8 cellular contexts compared by ENCODE assay signal in genomic region chr7:34991938-34992840, GRCh38. TPM values are rescaled to one million over a fixed set of nuclear protein-coding genes. Genes with fewer than 3 reads are reported as not detected.
DNase-seq lines count a peak whose midpoint lies in the region; ATAC-seq and TF ChIP-seq lines count a peak whose summit lies in the region.

No MANE protein-coding gene starts in this region.

- peak; percentile 92 for ATAC-seq in CD8-positive, alpha-beta T cell
- ATAC-seq in GM21447 (IDR thresholded peaks at IDR 0.05; ENCODE audit: unreplicated experiment) (peak; percentile 79), GM23338 (no peak)
- ATAC-seq in activated T-cell treated with anti-CD3 and anti-CD28 coated beads, Interleukin-2, amount 50 U/mL, for 72 hours (replicated peaks in 1 of 2) = peak; percentile 96 to 98
- peak; percentile 87 for ATAC-seq in naive thymus-derived CD4-positive, alpha-beta T cell

- H3K4me1 ChIP-seq in CD8-positive, alpha-beta T cell (ENCODE audit: insufficient read depth, low read length) = no peaks in the 10 kb centered on the region
- peaks cover 0 to 10% of the 10 kb centered on the region in 2 donors for H3K4me1 ChIP-seq in naive thymus-derived CD4-positive, alpha-beta T cell (ENCODE audit: control insufficient read depth in 2 of 2, insufficient read depth in 2 of 2, low read length in 2 of 2)
- H3K4me1 ChIP-seq in ascending aorta = no peaks in the 10 kb centered on the region
- no peaks in the 10 kb centered on the region for H3K4me1 ChIP-seq in GM23338 (ENCODE audit: insufficient read depth)

- peak overlapping the region; percentile 89 for H3K27ac Mint-ChIP-seq in CD8-positive, alpha-beta T cell
- peak overlapping the region; percentile 96 for H3K27ac Mint-ChIP-seq in activated T-cell treated with anti-CD3 and anti-CD28 coated beads, Interleukin-2, amount 50 U/mL, for 72 hours
- peak overlapping the region in 2 of 9 donors; percentile 23 to 87 for H3K27ac Mint-ChIP-seq in naive thymus-derived CD4-positive, alpha-beta T cell
- no peak overlapping the region for H3K27ac Mint-ChIP-seq in GM23338

- CTCF ChIA-PET in CD8-positive, alpha-beta T cell (lab: Charles Lee) = no interaction called here
- CTCF ChIA-PET in naive thymus-derived CD4-positive, alpha-beta T cell (lab: Charles Lee) = no interaction called here

- no peaks in the 10 kb centered on the region for H3K9me3 ChIP-seq in CD8-positive, alpha-beta T cell (ENCODE audit: low read length)
- no peaks in the 10 kb centered on the region for H3K9me3 ChIP-seq in naive thymus-derived CD4-positive, alpha-beta T cell (ENCODE audit: control insufficient read depth in 2 of 3, low read length in 3 of 3)
- H3K9me3 ChIP-seq in ascending aorta = no peaks in the 10 kb centered on the region

- H4K20me1 ChIP-seq in GM23338 (replicated peaks; ENCODE audit: insufficient read depth) = no peaks in the 10 kb centered on the region

- H3K27me3 Mint-ChIP-seq in CD8-positive, alpha-beta T cell (ENCODE audit: low read depth) = no peaks in the 10 kb centered on the region
- no peaks in the 10 kb centered on the region for H3K27me3 Mint-ChIP-seq in activated T-cell treated with anti-CD3 and anti-CD28 coated beads, Interleukin-2, amount 50 U/mL, for 72 hours (ENCODE audit: low read depth)
- H3K27me3 Mint-ChIP-seq in naive thymus-derived CD4-positive, alpha-beta T cell = no peaks in the 10 kb centered on the region
- no peaks in the 10 kb centered on the region for H3K27me3 Mint-ChIP-seq in GM23338 (ENCODE audit: insufficient read depth, low read depth, poor library complexity)

- peak in 5 of 7 experiments; percentile 4 to 54 (median 20) for DNase-seq in CD8-positive, alpha-beta T cell
- DNase-seq in HT-29 (ENCODE audit: low spot score) (peak; percentile 71), ascending aorta (ENCODE audit: low spot score in 2 of 2) (no peak), GM23338 (ENCODE audit: low spot score) (no peak), iPS-NIHi7 (ENCODE audit: extremely low spot score) (no peak)
- DNase-seq in activated T-cell treated with anti-CD3 and anti-CD28 coated beads, Interleukin-2, amount 50 U/mL, for 72 hours = peak; percentile 35 to 55
- no peak for DNase-seq in naive thymus-derived CD4-positive, alpha-beta T cell

- H2AFZ ChIP-seq in GM23338 = no peak overlapping the region

- TF ChIP-seq CTCF in CD8-positive, alpha-beta T cell (IDR thresholded peaks at IDR 0.05) = no peak
- no peak for TF ChIP-seq CTCF in ascending aorta (IDR thresholded peaks at IDR 0.05)
- TF ChIP-seq CTCF in GM23338 (conservative IDR thresholded peaks at IDR 0.05; ENCODE audit: low read depth in 2 of 2) = no peak

- H3K9me2 ChIP-seq in GM23338 (ENCODE audit: insufficient read depth) = no peaks in the 10 kb centered on the region

- no peak overlapping the region for H3K27ac ChIP-seq in CD8-positive, alpha-beta T cell (ENCODE audit: low read depth, low read length)
- no peak overlapping the region for H3K27ac ChIP-seq in naive thymus-derived CD4-positive, alpha-beta T cell (ENCODE audit: low read depth, low read length)
- no peak overlapping the region for H3K27ac ChIP-seq in ascending aorta
- no peak overlapping the region for H3K27ac ChIP-seq in GM23338 (ENCODE audit: low read depth)

- H3K9me3 Mint-ChIP-seq in CD8-positive, alpha-beta T cell = no peaks in the 10 kb centered on the region
- no peaks in the 10 kb centered on the region for H3K9me3 Mint-ChIP-seq in activated T-cell treated with anti-CD3 and anti-CD28 coated beads, Interleukin-2, amount 50 U/mL, for 72 hours
- H3K9me3 Mint-ChIP-seq in naive thymus-derived CD4-positive, alpha-beta T cell = peaks cover 0 to 2% (median 0%) of the 10 kb centered on the region in 11 donors
- no peaks in the 10 kb centered on the region; the same call in 2 of the 3 replicates for H3K9me3 Mint-ChIP-seq in GM23338

- peak overlapping the region; percentile 67 for H3K4me3 Mint-ChIP-seq in CD8-positive, alpha-beta T cell
- H3K4me3 Mint-ChIP-seq in activated T-cell treated with anti-CD3 and anti-CD28 coated beads, Interleukin-2, amount 50 U/mL, for 72 hours = peak overlapping the region; percentile 40 to 83
- peak overlapping the region in 1 of 10 donors; percentile 48 for H3K4me3 Mint-ChIP-seq in naive thymus-derived CD4-positive, alpha-beta T cell
- no peak overlapping the region for H3K4me3 Mint-ChIP-seq in GM23338

- no peak overlapping the region for H3K4me2 ChIP-seq in GM23338

- H3K4me1 Mint-ChIP-seq in CD8-positive, alpha-beta T cell (ENCODE audit: low read depth) = peaks cover 8% of the 10 kb centered on the region
- H3K4me1 Mint-ChIP-seq in activated T-cell treated with anti-CD3 and anti-CD28 coated beads, Interleukin-2, amount 50 U/mL, for 72 hours (ENCODE audit: low read depth) = peaks cover 29% of the 10 kb centered on the region
- H3K4me1 Mint-ChIP-seq in naive thymus-derived CD4-positive, alpha-beta T cell = peaks cover 0 to 16% (median 0%) of the 10 kb centered on the region in 7 donors
- peaks cover 10% of the 10 kb centered on the region for H3K4me1 Mint-ChIP-seq in GM23338

- H3K36me3 Mint-ChIP-seq in CD8-positive, alpha-beta T cell = no peaks in the 10 kb centered on the region
- no peaks in the 10 kb centered on the region for H3K36me3 Mint-ChIP-seq in activated T-cell treated with anti-CD3 and anti-CD28 coated beads, Interleukin-2, amount 50 U/mL, for 72 hours (ENCODE audit: insufficient read depth in 2 of 2)
- H3K36me3 Mint-ChIP-seq in naive thymus-derived CD4-positive, alpha-beta T cell = peaks cover 0 to 5% (median 0%) of the 10 kb centered on the region in 5 donors
- H3K36me3 Mint-ChIP-seq in GM23338 (ENCODE audit: low read depth) = no peaks in the 10 kb centered on the region

- intact Hi-C loops in CD8-positive, alpha-beta T cell (cut with DNase I, micrococcal nuclease) = loop anchor here in 1 of 2 experiments (1.0 kb wide), 1 partner anchor 20 kb away; no protein-coding TSS in a partner anchor
- intact Hi-C loops in naive thymus-derived CD4-positive, alpha-beta T cell (cut with micrococcal nuclease) = loop anchor here in 1 of 2 donors (2.0 kb wide), 1 partner anchor 43 kb away; no protein-coding TSS in a partner anchor
- intact Hi-C loops in ascending aorta (cut with DNase I) = no loop called here

- no peaks in the 10 kb centered on the region for H3F3A ChIP-seq in GM23338 (replicated peaks; ENCODE audit: low read depth)

- no peaks in the 10 kb centered on the region for H3K79me2 ChIP-seq in GM23338 (replicated peaks; ENCODE audit: insufficient read depth)

- no peak overlapping the region for H3K4me3 ChIP-seq in CD8-positive, alpha-beta T cell (ENCODE audit: low read depth, low read length)
- no peak overlapping the region for H3K4me3 ChIP-seq in naive thymus-derived CD4-positive, alpha-beta T cell (ENCODE audit: low read length)
- no peak overlapping the region for H3K4me3 ChIP-seq in ascending aorta
- no peak overlapping the region for H3K4me3 ChIP-seq in GM23338

- POLR2A ChIA-PET in CD8-positive, alpha-beta T cell (lab: Charles Lee) = no interaction called here
- POLR2A ChIA-PET in naive thymus-derived CD4-positive, alpha-beta T cell (lab: Charles Lee) = no interaction called here

- H3K27me3 ChIP-seq in CD8-positive, alpha-beta T cell (ENCODE audit: insufficient read depth, low read length) = no peaks in the 10 kb centered on the region
- H3K27me3 ChIP-seq in naive thymus-derived CD4-positive, alpha-beta T cell (ENCODE audit: control insufficient read depth in 2 of 2, insufficient read depth in 2 of 2, low read length in 2 of 2) = no peaks in the 10 kb centered on the region
- H3K27me3 ChIP-seq in ascending aorta = no peaks in the 10 kb centered on the region
- no peaks in the 10 kb centered on the region for H3K27me3 ChIP-seq in GM23338 (ENCODE audit: insufficient read depth)

- no peaks in the 10 kb centered on the region for H3K36me3 ChIP-seq in CD8-positive, alpha-beta T cell (ENCODE audit: insufficient read depth, low read length)
- no peaks in the 10 kb centered on the region for H3K36me3 ChIP-seq in naive thymus-derived CD4-positive, alpha-beta T cell (ENCODE audit: control insufficient read depth in 2 of 3, insufficient read depth in 3 of 3, low read length in 3 of 3)
- H3K36me3 ChIP-seq in ascending aorta (no peaks in the 10 kb centered on the region), GM23338 (ENCODE audit: insufficient read depth) (no peaks in the 10 kb centered on the region)

TF ChIP-seq in GM23338, 12 proteins besides CTCF, POLR2A, EP300 and RAD21 (continues in another document):
- TF ChIP-seq ZNF331 (CRISPR knock-in tag; IDR thresholded peaks at IDR 0.05; ENCODE audit: low read depth) (no peak), POLR2AphosphoS5 (IDR thresholded peaks at IDR 0.05; ENCODE audit: low read depth) (no peak), ZNF114 (CRISPR knock-in tag; IDR thresholded peaks at IDR 0.05) (no peak)
- TF ChIP-seq, protein P1, sequence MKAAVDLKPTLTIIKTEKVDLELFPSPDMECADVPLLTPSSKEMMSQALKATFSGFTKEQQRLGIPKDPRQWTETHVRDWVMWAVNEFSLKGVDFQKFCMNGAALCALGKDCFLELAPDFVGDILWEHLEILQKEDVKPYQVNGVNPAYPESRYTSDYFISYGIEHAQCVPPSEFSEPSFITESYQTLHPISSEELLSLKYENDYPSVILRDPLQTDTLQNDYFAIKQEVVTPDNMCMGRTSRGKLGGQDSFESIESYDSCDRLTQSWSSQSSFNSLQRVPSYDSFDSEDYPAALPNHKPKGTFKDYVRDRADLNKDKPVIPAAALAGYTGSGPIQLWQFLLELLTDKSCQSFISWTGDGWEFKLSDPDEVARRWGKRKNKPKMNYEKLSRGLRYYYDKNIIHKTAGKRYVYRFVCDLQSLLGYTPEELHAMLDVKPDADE (IDR thresholded peaks at IDR 0.05) = no peak

RNA-seq across cellular contexts. Expression of gene DPY19L1, which starts 45.1 kb away (rescaled TPM):
- total RNA-seq in CD8-positive, alpha-beta T cell = 10 to 100 TPM in 1 of 2 experiments, 1 to 10 TPM in 1; 6.9 to 10.0 TPM
- 15.0 and 15.3 TPM in 2 replicates for total RNA-seq in HT-29 (2014; rRNA removed; shearing (Covaris generic))
- total RNA-seq in activated T-cell treated with anti-CD3 and anti-CD28 coated beads, Interleukin-2, amount 50 U/mL, for 72 hours = 10 to 100 TPM in 1 of 2 donors, 1 to 10 TPM in 1; 7.6 to 14.6 TPM
- 10 to 100 TPM in 1 of 5 experiments, 1 to 10 TPM in 4; 4.5 to 10.0 (median 7.1) TPM for total RNA-seq in naive thymus-derived CD4-positive, alpha-beta T cell
- polyA plus RNA-seq in naive thymus-derived CD4-positive, alpha-beta T cell = under 1 TPM; 0.52 to 0.67 TPM
- total RNA-seq in ascending aorta = 190 TPM
- 20.2 and 21.2 TPM in 2 replicates for total RNA-seq in GM23338 (2014; rRNA removed; shearing (Covaris generic))
- 4.4 and 6.7 TPM in 2 replicates for polyA plus RNA-seq in GM23338 (2016; fragmentation: Nextera tagmentation; extraction: Ambion mirVana)

Comparison
In these comparisons a context has a peak if more than half of its experiments do, and no peak if none do; other contexts are left out.
1. DNase-seq: peak in CD8-positive, alpha-beta T cell (5 of 7), HT-29 (single experiment) and activated T-cell treated with anti-CD3 and anti-CD28 coated beads, Interleukin-2, amount 50 U/mL, for 72 hours (2 of 2); none in naive thymus-derived CD4-positive, alpha-beta T cell (0 of 9), ascending aorta (0 of 2), GM23338 (single experiment) and iPS-NIHi7 (single experiment).